19 cellular contexts compared by ENCODE assay signal in genomic region chr9:14479187-14479586, GRCh38.
"Had no signal": no experiment of that assay in that cellular context is flagged by ENCODE, and none has a peak within 500 bp of the region (broad histone marks: within the 10 kb centered on the region; RNA-seq: fewer than 3 reads in every experiment).

No MANE protein-coding gene starts in this region.

- DNase-seq: activated CD4-positive, alpha-beta T cell treated with anti-CD3 and anti-CD28 coated beads for 48 hours; activated CD8-positive, alpha-beta T cell treated with anti-CD3 and anti-CD28 coated beads, Interleukin-2, amount 10 ng/mL, durations not matched to agents 7 days and 5 days; activated naive CD4-positive, alpha-beta T cell treated with anti-CD3 and anti-CD28 coated beads, Interleukin-2, amount 50 U/mL, for 16 hours; adrenal gland; caudate nucleus; cortex of kidney; effector memory CD4-positive, alpha-beta T cell; gastrocnemius medialis; islet precursor cell; pancreas; stimulated activated CD4-positive, alpha-beta T cell treated with anti-CD3 and anti-CD28 coated beads, Interleukin-4, amount 100 ng/mL, for 1 hour; stimulated activated CD8-positive, alpha-beta memory T cell treated with anti-CD3 and anti-CD28 coated beads, Interleukin-4, amount 100 ng/mL, for 48 hours; T1000; upper lobe of right lung had no signal

- H3K4me3 ChIP-seq: adrenal gland, gastrocnemius medialis, pancreas, upper lobe of right lung had no signal

- H3K4me1 ChIP-seq: adrenal gland, gastrocnemius medialis, pancreas, upper lobe of right lung had no signal

- H3K9me3 Mint-ChIP-seq: activated T-helper 2 cell treated with anti-CD3 and anti-CD28 coated beads, Interferon-gamma antibody, Interleukin-2, Interleukin-4, amounts not matched to agents 10 μg/mL and 5 μg/mL and 100 μg/mL, durations not matched to agents 14 hours and 24 hours and 36 hours; memory B cell; neural crest cell; stimulated activated naive CD8-positive, alpha-beta T cell treated with anti-CD3 and anti-CD28 coated beads, Interleukin-15, Interleukin-2, amounts not matched to agents 100 ng/mL and 50 ng/mL, for 24 hours had no signal

- H3K36me3 ChIP-seq: adrenal gland, gastrocnemius medialis, pancreas, upper lobe of right lung had no signal

- H3K27ac Mint-ChIP-seq: activated CD8-positive, alpha-beta T cell treated with anti-CD3 and anti-CD28 coated beads, Interleukin-2, amount 10 ng/mL, durations not matched to agents 7 days and 5 days; activated T-helper 2 cell treated with anti-CD3 and anti-CD28 coated beads, Interferon-gamma antibody, Interleukin-2, Interleukin-4, amounts not matched to agents 10 μg/mL and 5 μg/mL and 100 μg/mL, durations not matched to agents 14 hours and 24 hours and 36 hours; memory B cell; stimulated activated naive CD8-positive, alpha-beta T cell treated with anti-CD3 and anti-CD28 coated beads, Interleukin-15, Interleukin-2, amounts not matched to agents 100 ng/mL and 50 ng/mL, for 24 hours had no signal

- H3K4me1 Mint-ChIP-seq: memory B cell, neural crest cell had no signal

- H3K27ac ChIP-seq: adrenal gland, gastrocnemius medialis, pancreas, upper lobe of right lung had no signal

- FAIRE-seq: pancreas had no signal

- ATAC-seq: activated CD8-positive, alpha-beta T cell treated with anti-CD3 and anti-CD28 coated beads, Interleukin-2, amount 10 ng/mL, durations not matched to agents 7 days and 5 days; gastrocnemius medialis; left lobe of liver; pancreas; upper lobe of right lung had no signal

- H3K27me3 ChIP-seq: adrenal gland, gastrocnemius medialis, pancreas, upper lobe of right lung had no signal

- H3K9me3 ChIP-seq: adrenal gland, gastrocnemius medialis, pancreas, upper lobe of right lung had no signal

- H3K4me3 Mint-ChIP-seq: activated CD8-positive, alpha-beta T cell treated with anti-CD3 and anti-CD28 coated beads, Interleukin-2, amount 10 ng/mL, durations not matched to agents 7 days and 5 days; memory B cell; neural crest cell; stimulated activated naive CD8-positive, alpha-beta T cell treated with anti-CD3 and anti-CD28 coated beads, Interleukin-15, Interleukin-2, amounts not matched to agents 100 ng/mL and 50 ng/mL, for 24 hours had no signal

- H3K36me3 Mint-ChIP-seq: memory B cell had no signal
